Comparison of ENCODE assay signal across 18 cellular contexts in the genomic region with DNA sequence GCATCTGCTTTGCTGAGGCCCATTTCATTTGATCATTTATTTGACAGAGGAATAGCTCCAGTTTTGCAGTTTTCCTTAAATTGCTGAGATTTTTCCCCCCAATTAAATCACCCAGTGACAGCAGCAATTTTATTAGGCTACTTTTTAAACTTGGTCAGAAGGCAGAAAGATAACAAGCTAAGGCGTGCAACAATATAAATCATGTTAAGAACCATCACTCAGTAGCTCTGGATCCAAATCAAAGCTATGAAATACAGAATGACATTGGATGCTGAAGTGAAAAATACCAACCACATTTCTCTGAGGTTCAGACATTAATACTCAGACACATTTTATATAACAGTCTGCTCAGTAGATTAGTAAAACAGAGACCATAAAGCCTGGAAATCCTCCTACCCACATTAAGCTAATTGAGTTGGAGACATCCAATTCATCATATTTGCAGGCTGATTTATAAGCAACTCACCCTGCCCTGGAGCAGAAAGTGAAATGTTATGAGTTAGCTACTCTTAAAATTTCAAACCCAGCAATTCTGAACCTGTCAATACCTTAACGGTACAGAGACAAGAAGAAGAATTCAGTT.
DNase-seq lines count a peak whose midpoint lies in the region; ATAC-seq, FAIRE-seq and TF ChIP-seq lines count a peak whose summit lies in the region.
"Had no signal": no experiment of that assay in that cellular context is flagged by ENCODE, and none has a peak within 500 bp of the region (broad histone marks: within the 10 kb centered on the region; RNA-seq: fewer than 3 reads in every experiment).

No MANE protein-coding gene starts in this region.

- no peak for FAIRE-seq in pancreas (lab: Jason Lieb, UNC)
- FAIRE-seq: A549, G401.6, GM12891, GM18507 had no signal

- H3K4me3 ChIP-seq in BE2C (ENCODE audit: low read depth, low read length) (no peak overlapping the region), SK-N-SH (ENCODE audit: low read depth in 2 of 2, low read length in 1 of 2) (no peak overlapping the region), pancreas (no peak overlapping the region)
- H3K4me3 ChIP-seq: A549; BLaER1 treated with 17β-estradiol and CSF1 and Interleukin-3, amounts not matched to agents 10 nM and 100 nM had no signal

- no peak overlapping the region for H2AFZ ChIP-seq in SK-N-SH (ENCODE audit: low read depth)

- no peak overlapping the region for H3K4me2 ChIP-seq in SK-N-SH
- H3K4me2 ChIP-seq: A549; BLaER1 treated with 17β-estradiol and CSF1 and Interleukin-3, amounts not matched to agents 10 nM and 100 nM had no signal

- no peaks in the 10 kb centered on the region for H3K79me2 ChIP-seq in SK-N-SH (ENCODE audit: insufficient read depth)

- no peaks in the 10 kb centered on the region for H3K9me2 ChIP-seq in SK-N-SH

- peak; percentile 20 to 98; a peak in 3 of 4 replicates for TF ChIP-seq EP300 in SK-N-SH (IDR thresholded peaks at IDR 0.05; ENCODE audit: borderline replicate concordance in 1 of 2, low read depth in 1 of 2, low read length in 1 of 2)

- no peak for TF ChIP-seq RAD21 in SK-N-SH (IDR thresholded peaks at IDR 0.05; ENCODE audit: low read length)

- no peak for ATAC-seq in pancreas
- ATAC-seq in GM18861 (IDR thresholded peaks at IDR 0.05; ENCODE audit: unreplicated experiment), result no peak
- ATAC-seq: A549; CD8-positive, alpha-beta T cell had no signal

- intact Hi-C loops in pancreas (cut with DNase I), result no loop called here

- WGBS in SK-N-SH (ENCODE audit: low lambda C conversion rate), result 23% methylated on average over 2 of the region's 2 CpGs
- WGBS in pancreas, 2 donors, result 64 to 76% methylated on average over 2 of the region's 2 CpGs

- H3K9ac ChIP-seq in SK-N-SH, result no peak overlapping the region
- H3K9ac ChIP-seq: BLaER1 treated with 17β-estradiol and CSF1 and Interleukin-3, amounts not matched to agents 10 nM and 100 nM had no signal

- no peaks in the 10 kb centered on the region for H3K36me3 ChIP-seq in BE2C
- no peaks in the 10 kb centered on the region for H3K36me3 ChIP-seq in SK-N-SH (replicated peaks in 1 of 2; ENCODE audit: control insufficient read depth in 1 of 2, insufficient read depth in 2 of 2, low read length in 1 of 2)
- no peaks in the 10 kb centered on the region for H3K36me3 ChIP-seq in pancreas
- H3K36me3 ChIP-seq: BLaER1 treated with 17β-estradiol and CSF1 and Interleukin-3, amounts not matched to agents 10 nM and 100 nM had no signal

- POLR2A ChIA-PET in SK-N-SH (lab: Yijun Ruan, JAX), result no interaction called here

- no peaks in the 10 kb centered on the region for H3K27me3 ChIP-seq in BE2C
- H3K27me3 ChIP-seq in SK-N-SH (ENCODE audit: insufficient read depth), result no peaks in the 10 kb centered on the region
- no peaks in the 10 kb centered on the region for H3K27me3 ChIP-seq in pancreas
- H3K27me3 ChIP-seq: BLaER1 treated with 17β-estradiol and CSF1 and Interleukin-3, amounts not matched to agents 10 nM and 100 nM had no signal

- H3K9me3 ChIP-seq in BE2C, result no peaks in the 10 kb centered on the region
- no peaks in the 10 kb centered on the region for H3K9me3 ChIP-seq in SK-N-SH
- H3K9me3 ChIP-seq in pancreas, result no peaks in the 10 kb centered on the region
- H3K9me3 ChIP-seq: A549; BLaER1 treated with 17β-estradiol and CSF1 and Interleukin-3, amounts not matched to agents 10 nM and 100 nM had no signal

- CTCF ChIA-PET in SK-N-SH (lab: Yijun Ruan, JAX), result interaction anchor here (0.6 to 10.0 kb wide), 9 partner anchors 26 to 1226 kb away, joined by 3 to 156 read pairs (median 4); no protein-coding TSS in a partner anchor

- H3K27ac ChIP-seq in SK-N-SH (ENCODE audit: low read depth in 2 of 2, low read length in 1 of 2) (peak overlapping the region in 1 of 2 experiments; percentile 82; a peak in 2 of 4 replicates), pancreas (no peak overlapping the region)
- H3K27ac ChIP-seq: 22Rv1; A549; BLaER1 treated with 17β-estradiol and CSF1 and Interleukin-3, amounts not matched to agents 10 nM and 100 nM had no signal

- no peak for TF ChIP-seq CTCF in BE2C (IDR thresholded peaks at IDR 0.05; ENCODE audit: low read depth, low read length)
- TF ChIP-seq CTCF in SK-N-SH (IDR thresholded peaks at IDR 0.05), result no peak
- no peak for TF ChIP-seq CTCF in pancreas (IDR thresholded peaks at IDR 0.05)

- DNase-seq in BE2C (peak; percentile 35), NCI-H82 (lab: John Stamatoyannopoulos, UW) (peak; percentile 55), SK-N-SH (peak; percentile 44), left kidney (ENCODE audit: low read depth, low spot score) (peak; percentile 8), pancreas (no peak), hepatic stellate cell (ENCODE audit: low spot score) (no peak), SKM-1 treated with dmso at 0.1 percent for 144 hours (lab: John Stamatoyannopoulos, UW; ENCODE audit: unreplicated experiment) (no peak)
- DNase-seq: Calu3; CD8-positive, alpha-beta T cell; GOT3; H9 had no signal

- H4K20me1 ChIP-seq in SK-N-SH (ENCODE audit: insufficient read depth), result no peaks in the 10 kb centered on the region
- H4K20me1 ChIP-seq: BLaER1 treated with 17β-estradiol and CSF1 and Interleukin-3, amounts not matched to agents 10 nM and 100 nM had no signal

- H3F3A ChIP-seq in SK-N-SH (replicated peaks; ENCODE audit: insufficient read depth), result no peaks in the 10 kb centered on the region

- H3K4me1 ChIP-seq in BE2C (peaks cover 25% of the 10 kb centered on the region), SK-N-SH (ENCODE audit: control insufficient read depth in 1 of 2, insufficient read depth in 2 of 2, low read depth in 1 of 2, low read length in 1 of 2) (peaks cover 0 to 15% of the 10 kb centered on the region in 2 experiments; a peak in 3 of 4 replicates), pancreas (no peaks in the 10 kb centered on the region)
- H3K4me1 ChIP-seq: A549; BLaER1 treated with 17β-estradiol and CSF1 and Interleukin-3, amounts not matched to agents 10 nM and 100 nM had no signal

TF ChIP-seq in SK-N-SH, 30 proteins besides CTCF, POLR2A, EP300 and RAD21:
- peak; percentile 81 for TF ChIP-seq TCF12 (IDR thresholded peaks at IDR 0.05)
- no peak for TF ChIP-seq TAF1 (IDR thresholded peaks at IDR 0.05; ENCODE audit: borderline replicate concordance, low read depth, low read length)
- no peak for TF ChIP-seq FOXJ3 (CRISPR knock-in tag; IDR thresholded peaks at IDR 0.05)
- TF ChIP-seq, protein P1, sequence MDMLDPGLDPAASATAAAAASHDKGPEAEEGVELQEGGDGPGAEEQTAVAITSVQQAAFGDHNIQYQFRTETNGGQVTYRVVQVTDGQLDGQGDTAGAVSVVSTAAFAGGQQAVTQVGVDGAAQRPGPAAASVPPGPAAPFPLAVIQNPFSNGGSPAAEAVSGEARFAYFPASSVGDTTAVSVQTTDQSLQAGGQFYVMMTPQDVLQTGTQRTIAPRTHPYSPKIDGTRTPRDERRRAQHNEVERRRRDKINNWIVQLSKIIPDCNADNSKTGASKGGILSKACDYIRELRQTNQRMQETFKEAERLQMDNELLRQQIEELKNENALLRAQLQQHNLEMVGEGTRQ (IDR thresholded peaks at IDR 0.05; ENCODE audit: borderline replicate concordance, low read depth, low read length), result no peak
- TF ChIP-seq, protein P2, sequence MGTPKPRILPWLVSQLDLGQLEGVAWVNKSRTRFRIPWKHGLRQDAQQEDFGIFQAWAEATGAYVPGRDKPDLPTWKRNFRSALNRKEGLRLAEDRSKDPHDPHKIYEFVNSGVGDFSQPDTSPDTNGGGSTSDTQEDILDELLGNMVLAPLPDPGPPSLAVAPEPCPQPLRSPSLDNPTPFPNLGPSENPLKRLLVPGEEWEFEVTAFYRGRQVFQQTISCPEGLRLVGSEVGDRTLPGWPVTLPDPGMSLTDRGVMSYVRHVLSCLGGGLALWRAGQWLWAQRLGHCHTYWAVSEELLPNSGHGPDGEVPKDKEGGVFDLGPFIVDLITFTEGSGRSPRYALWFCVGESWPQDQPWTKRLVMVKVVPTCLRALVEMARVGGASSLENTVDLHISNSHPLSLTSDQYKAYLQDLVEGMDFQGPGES (IDR thresholded peaks at IDR 0.05; ENCODE audit: low read depth, low read length), result no peak
- TF ChIP-seq JUND (IDR thresholded peaks at IDR 0.05), result peak; percentile 8; the same call in 1 of the 2 replicates
- TF ChIP-seq POLR2AphosphoS5 (IDR thresholded peaks at IDR 0.05; ENCODE audit: low read depth, low read length), result peak; percentile 57; the same call in 1 of the 2 replicates
- TF ChIP-seq YY1 (IDR thresholded peaks at IDR 0.05; ENCODE audit: low read depth), result no peak
- no peak for TF ChIP-seq FOSL2 (IDR thresholded peaks at IDR 0.05; ENCODE audit: borderline replicate concordance, low read depth)
- TF ChIP-seq, protein P3, sequence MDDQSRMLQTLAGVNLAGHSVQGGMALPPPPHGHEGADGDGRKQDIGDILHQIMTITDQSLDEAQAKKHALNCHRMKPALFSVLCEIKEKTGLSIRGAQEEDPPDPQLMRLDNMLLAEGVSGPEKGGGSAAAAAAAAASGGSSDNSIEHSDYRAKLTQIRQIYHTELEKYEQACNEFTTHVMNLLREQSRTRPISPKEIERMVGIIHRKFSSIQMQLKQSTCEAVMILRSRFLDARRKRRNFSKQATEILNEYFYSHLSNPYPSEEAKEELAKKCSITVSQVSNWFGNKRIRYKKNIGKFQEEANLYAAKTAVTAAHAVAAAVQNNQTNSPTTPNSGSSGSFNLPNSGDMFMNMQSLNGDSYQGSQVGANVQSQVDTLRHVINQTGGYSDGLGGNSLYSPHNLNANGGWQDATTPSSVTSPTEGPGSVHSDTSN (IDR thresholded peaks at IDR 0.05), result peak; percentile 83
- TF ChIP-seq CHD2 (IDR thresholded peaks at IDR 0.05; ENCODE audit: low read length, partially characterized antibody), result peak; percentile 79
- TF ChIP-seq RCOR1 (IDR thresholded peaks at IDR 0.05; ENCODE audit: low read length), result peak; percentile 87
- TF ChIP-seq GATA2 (CRISPR knock-in tag; IDR thresholded peaks at IDR 0.05), result peak; percentile 71
TF ChIP-seq in SK-N-SH: peak in this region for 7.

Comparison
In these comparisons a context has a peak if more than half of its experiments do, and no peak if none do; other contexts are left out.
1. DNase-seq: peak in BE2C (single experiment), NCI-H82 (single experiment), SK-N-SH (single experiment) and left kidney (single experiment); none in pancreas (0 of 6), hepatic stellate cell (single experiment) and SKM-1 treated with dmso at 0.1 percent for 144 hours (single experiment).